In genomic region chr6:92122746-92123145, GRCh38 we compare ENCODE assay signal across 7 cellular contexts.
DNase-seq lines count a peak whose midpoint lies in the region; ATAC-seq and TF ChIP-seq lines count a peak whose summit lies in the region.

No MANE protein-coding gene starts in this region.

- TF ChIP-seq CTCF in brain (conservative IDR thresholded peaks at IDR 0.05) = peak; percentile 58 to 75
- peak; percentile 69 for TF ChIP-seq CTCF in osteocyte (IDR thresholded peaks at IDR 0.05)

- no peaks in the 10 kb centered on the region for H3K27me3 Mint-ChIP-seq in brain
- no peaks in the 10 kb centered on the region for H3K27me3 Mint-ChIP-seq in osteocyte (ENCODE audit: unreplicated experiment)

- H3K4me1 Mint-ChIP-seq in brain (peaks cover 28% of the 10 kb centered on the region), osteocyte (ENCODE audit: unreplicated experiment) (peaks cover 12% of the 10 kb centered on the region)

- DNase-seq in NCI-H1105 treated with DMSO at 0.1 percent for 48 hours (lab: John Stamatoyannopoulos, UW) (peak; percentile 36), osteocyte (ENCODE audit: extremely low spot score, unreplicated experiment) (no peak), CD1c-positive myeloid dendritic cell (ENCODE audit: extremely low spot score) (no peak)
- no peak for DNase-seq in activated effector memory CD4-positive, alpha-beta T cell treated with anti-CD3 and anti-CD28 coated beads, Interleukin-2, amount 50 U/mL, for 16 hours

- no peak overlapping the region for H3K4me3 Mint-ChIP-seq in brain
- no peak overlapping the region for H3K4me3 Mint-ChIP-seq in osteocyte (ENCODE audit: unreplicated experiment)

- no peaks in the 10 kb centered on the region for H3K9me3 Mint-ChIP-seq in brain
- H3K9me3 Mint-ChIP-seq in osteocyte (ENCODE audit: unreplicated experiment) = no peaks in the 10 kb centered on the region

- no peaks in the 10 kb centered on the region for H3K36me3 Mint-ChIP-seq in brain
- H3K36me3 Mint-ChIP-seq in osteocyte (ENCODE audit: unreplicated experiment) = no peaks in the 10 kb centered on the region

- ATAC-seq in GM18868 (IDR thresholded peaks at IDR 0.05; ENCODE audit: unreplicated experiment) (peak; percentile 49), HG02981 (IDR thresholded peaks at IDR 0.05; ENCODE audit: unreplicated experiment) (no peak)

- H3K27ac Mint-ChIP-seq in brain = peak overlapping the region in 1 of 5 experiments; percentile 64
- H3K27ac Mint-ChIP-seq in osteocyte (ENCODE audit: unreplicated experiment) = no peak overlapping the region
